Comparison of ENCODE assay signal across 20 cellular contexts in the genomic region with DNA sequence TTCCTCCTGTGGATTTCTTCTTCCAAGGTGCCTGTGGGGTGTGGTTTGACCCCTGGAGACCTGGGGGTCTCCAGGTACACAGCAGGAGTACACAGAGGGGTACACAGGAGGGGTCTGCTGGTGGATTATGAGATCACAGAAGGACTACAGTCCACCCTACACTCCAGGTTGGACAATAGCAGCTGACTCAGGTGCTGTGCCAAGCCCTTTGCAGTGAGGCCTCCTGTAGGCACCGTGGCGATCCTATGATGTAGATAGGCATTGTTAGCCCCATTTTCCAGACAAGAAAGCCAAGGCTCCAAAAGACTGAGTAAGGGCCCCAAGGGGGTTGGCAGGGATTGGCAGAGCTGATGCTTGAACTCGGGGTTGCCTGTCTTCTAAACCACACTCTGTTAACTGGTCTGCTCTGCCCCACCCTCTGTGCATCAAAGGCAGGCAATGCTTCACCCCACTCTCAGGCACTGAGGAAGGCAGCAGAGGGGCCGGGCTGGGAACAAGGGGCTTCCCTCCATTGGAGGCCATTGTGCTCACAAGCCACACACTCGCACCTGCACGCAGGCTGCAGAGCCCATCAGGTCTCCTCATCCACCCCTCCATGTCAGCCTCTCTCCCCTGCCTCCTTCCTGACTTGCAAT.
DNase-seq lines count a peak whose midpoint lies in the region; ATAC-seq and TF ChIP-seq lines count a peak whose summit lies in the region.
"Had no signal": no experiment of that assay in that cellular context is flagged by ENCODE, and none has a peak within 500 bp of the region (broad histone marks: within the 10 kb centered on the region; RNA-seq: fewer than 3 reads in every experiment).

No MANE protein-coding gene starts in this region.

- TF ChIP-seq CTCF in chondrocyte (IDR thresholded peaks at IDR 0.05) (no peak), testis (IDR thresholded peaks at IDR 0.05) (no peak), PC-3 (conservative IDR thresholded peaks at IDR 0.05; ENCODE audit: low read depth, low read length) (no peak)

- no peak overlapping the region for H3K9ac ChIP-seq in PC-3 (ENCODE audit: low read length)

- no peaks in the 10 kb centered on the region for H3K79me2 ChIP-seq in PC-3 (ENCODE audit: low read length)
- H3K79me2 ChIP-seq: hepatocyte had no signal

- H3F3A ChIP-seq in PC-3 (ENCODE audit: low read length, unreplicated experiment): no peaks in the 10 kb centered on the region

- H3K4me3 ChIP-seq in testis (no peak overlapping the region), PC-3 (ENCODE audit: low read length) (no peak overlapping the region)
- H3K4me3 ChIP-seq: HAP-1, hepatocyte, PC-9, prostate gland, thyroid gland had no signal

- H3K36me3 ChIP-seq in testis (ENCODE audit: low read depth, missing control alignments): no peaks in the 10 kb centered on the region
- H3K36me3 ChIP-seq in PC-3 (ENCODE audit: low read depth, low read length): no peaks in the 10 kb centered on the region
- H3K36me3 ChIP-seq: HAP-1, prostate gland, thyroid gland had no signal

- CTCF ChIA-PET in PC-3 (lab: Charles Lee): no interaction called here

- DNase-seq in NK-92 treated with Interleukin-12 subunit alpha and Interleukin-12 subunit beta, amount 100 ng/mL, for 24 hours (lab: John Stamatoyannopoulos, UW): peak; percentile 49
- no peak for DNase-seq in NK-92 (lab: John Stamatoyannopoulos, UW; ENCODE audit: unreplicated experiment)
- DNase-seq in chondrocyte (ENCODE audit: low spot score): no peak
- peak; percentile 64 for DNase-seq in mesenteric fat pad (ENCODE audit: low spot score)
- DNase-seq in testis: peak; percentile 12
- DNase-seq in GDM1 (lab: John Stamatoyannopoulos, UW): no peak
- DNase-seq in PC-3: no peak
- DNase-seq: activated CD4-positive, alpha-beta memory T cell treated with anti-CD3 and anti-CD28 coated beads, Interleukin-2, amount 10 ng/mL, durations not matched to agents 7 days and 5 days; EL; NCI-H2029 treated with DMSO at 0.1 percent for 48 hours; NCI-H524 treated with DMSO at 0.1 percent for 48 hours; PC-9; thyroid gland had no signal

- intact Hi-C loops in testis (cut with DNase I; ENCODE audit: low total_unique reads) (no loop called here), PC-3 (cut with micrococcal nuclease) (no loop called here)

- no TSS peak for BruUV-seq in PC-3 (replicated peaks; lab: Mats Ljungman, UMichigan)

- no peak overlapping the region for H2AFZ ChIP-seq in PC-3 (ENCODE audit: low read length)
- H2AFZ ChIP-seq: hepatocyte, PC-9 had no signal

- no peak overlapping the region for H3K4me2 ChIP-seq in PC-3 (ENCODE audit: low read length)
- H3K4me2 ChIP-seq: hepatocyte, PC-9 had no signal

- no peak for TF ChIP-seq POLR2A in testis (IDR thresholded peaks at IDR 0.05)

- no peaks in the 10 kb centered on the region for H3K4me1 ChIP-seq in testis
- H3K4me1 ChIP-seq in PC-3 (ENCODE audit: insufficient read depth, low read length): peaks cover 35% of the 10 kb centered on the region

- peak overlapping the region; percentile 72 for H3K27ac Mint-ChIP-seq in chondrocyte (ENCODE audit: unreplicated experiment)
- H3K27ac Mint-ChIP-seq: activated CD4-positive, alpha-beta memory T cell treated with anti-CD3 and anti-CD28 coated beads, Interleukin-2, amount 10 ng/mL, durations not matched to agents 7 days and 5 days; CD8-positive, alpha-beta T cell had no signal

- no peaks in the 10 kb centered on the region for H4K20me1 ChIP-seq in PC-3 (ENCODE audit: low read length)

- H3K36me3 Mint-ChIP-seq in chondrocyte (ENCODE audit: low read depth): no peaks in the 10 kb centered on the region
- H3K36me3 Mint-ChIP-seq: CD8-positive, alpha-beta T cell had no signal

- H3K9me3 Mint-ChIP-seq in chondrocyte (ENCODE audit: low read depth): peaks cover 11% of the 10 kb centered on the region

- peaks cover 78% of the 10 kb centered on the region for H3K4me1 Mint-ChIP-seq in chondrocyte (ENCODE audit: low read depth)
- H3K4me1 Mint-ChIP-seq: activated CD4-positive, alpha-beta memory T cell treated with anti-CD3 and anti-CD28 coated beads, Interleukin-2, amount 10 ng/mL, durations not matched to agents 7 days and 5 days had no signal

- H3K27me3 ChIP-seq in testis (no peaks in the 10 kb centered on the region), PC-3 (ENCODE audit: low read length) (no peaks in the 10 kb centered on the region)
- H3K27me3 ChIP-seq: thyroid gland had no signal

- H3K27ac ChIP-seq in testis: no peak overlapping the region
- no peak overlapping the region for H3K27ac ChIP-seq in PC-3 (ENCODE audit: low read length)
- H3K27ac ChIP-seq: 22Rv1, hepatocyte, PC-9, thyroid gland had no signal

- POLR2A ChIA-PET in PC-3 (lab: Charles Lee; ENCODE audit: unreplicated experiment): interaction anchor here (0.6 kb wide), 1 partner anchor 11 kb away, joined by 14 read pairs; no protein-coding TSS in a partner anchor

- no peaks in the 10 kb centered on the region for H3K9me2 ChIP-seq in PC-3 (replicated peaks; ENCODE audit: low read length)

- 90% methylated on average over 4 to 6 of the region's 6 CpGs for WGBS in testis, 2 donors

- H3K27me3 Mint-ChIP-seq in chondrocyte (ENCODE audit: low read depth): no peaks in the 10 kb centered on the region

- no peak overlapping the region for H3K4me3 Mint-ChIP-seq in chondrocyte (ENCODE audit: unreplicated experiment)
- H3K4me3 Mint-ChIP-seq: activated CD4-positive, alpha-beta memory T cell treated with anti-CD3 and anti-CD28 coated beads, Interleukin-2, amount 10 ng/mL, durations not matched to agents 7 days and 5 days had no signal

- ATAC-seq in PC-3 (no peak), HG03571 (IDR thresholded peaks at IDR 0.05; ENCODE audit: unreplicated experiment) (no peak)
- ATAC-seq: left colon had no signal

- H3K9me3 ChIP-seq in testis (no peaks in the 10 kb centered on the region), PC-3 (ENCODE audit: low read length) (0 out of 2 replicates have a peak, but pooled peaks cover 6% of the 10 kb centered on the region)
- H3K9me3 ChIP-seq: prostate gland, thyroid gland had no signal

Comparison
In these comparisons a context has a peak if more than half of its experiments do, and no peak if none do; other contexts are left out.
1. DNase-seq: peak in NK-92 treated with Interleukin-12 subunit alpha and Interleukin-12 subunit beta, amount 100 ng/mL, for 24 hours (single experiment), mesenteric fat pad (single experiment) and testis (single experiment); none in NK-92 (single experiment), chondrocyte (single experiment), GDM1 (single experiment) and PC-3 (single experiment).